9 cellular contexts compared by ENCODE assay signal in genomic region chr10:103555321-103555649, GRCh38.
DNase-seq lines count a peak whose midpoint lies in the region; ATAC-seq and TF ChIP-seq lines count a peak whose summit lies in the region.
"Had no signal": no experiment of that assay in that cellular context is flagged by ENCODE, and none has a peak within 500 bp of the region (broad histone marks: within the 10 kb centered on the region; RNA-seq: fewer than 3 reads in every experiment).

No MANE protein-coding gene starts in this region.

- peak overlapping the region; percentile 56 for H3K4me3 Mint-ChIP-seq in WTC11

- H3K9ac ChIP-seq in ES-I3 (ENCODE audit: low read depth, low read length) (peak overlapping the region; percentile 39; the same call in 1 of the 2 replicates), skeletal muscle tissue (ENCODE audit: low read depth in 1 of 3, low read length in 3 of 3) (peak overlapping the region; percentile 82 to 85 (median 84))

- H3K9me3 ChIP-seq in ES-I3 (ENCODE audit: control insufficient read depth, insufficient read depth, low read length) (no peaks in the 10 kb centered on the region), skeletal muscle tissue (ENCODE audit: control insufficient read depth in 3 of 3, low read length in 3 of 3) (no peaks in the 10 kb centered on the region)
- H3K9me3 ChIP-seq in effector memory CD4-positive, alpha-beta T cell (ENCODE audit: control insufficient read depth, low read length), result no peaks in the 10 kb centered on the region

- POLR2A ChIA-PET in WTC11 (lab: Charles Lee), result no interaction called here

- TF ChIP-seq CTCF in WTC11 (IDR thresholded peaks at IDR 0.05), result no peak

- H3K27ac ChIP-seq in skeletal muscle tissue (ENCODE audit: low read depth, low read length), result peak overlapping the region; percentile 82
- no peak overlapping the region for H3K27ac ChIP-seq in effector memory CD4-positive, alpha-beta T cell (ENCODE audit: insufficient read depth, low read length, poor library complexity, severe bottlenecking)

- DNase-seq in WTC11 (ENCODE audit: low spot score) (no peak), NCI-H2196 treated with DMSO at 0.1 percent for 48 hours (lab: John Stamatoyannopoulos, UW; ENCODE audit: unreplicated experiment) (no peak), HK-2 (ENCODE audit: unreplicated experiment) (no peak)
- no peak for DNase-seq in effector memory CD4-positive, alpha-beta T cell
- DNase-seq: NCI-H1436 treated with DMSO at 0.1 percent for 48 hours had no signal

- CTCF ChIA-PET in WTC11 (lab: Charles Lee), result interaction anchor here (1.1 to 2.7 kb wide), 5 partner anchors 9 to 131 kb away, joined by 3 to 21 read pairs (median 8); no protein-coding TSS in a partner anchor

- H3K4me1 ChIP-seq in ES-I3 (ENCODE audit: insufficient read depth, low read length) (no peaks in the 10 kb centered on the region; the same call in 1 of the 2 replicates), skeletal muscle tissue (ENCODE audit: control insufficient read depth in 3 of 3, insufficient read depth in 3 of 3, low read length in 3 of 3) (peaks cover 38 to 67% (median 51%) of the 10 kb centered on the region in 3 donors)
- no peaks in the 10 kb centered on the region for H3K4me1 ChIP-seq in effector memory CD4-positive, alpha-beta T cell (ENCODE audit: control insufficient read depth, insufficient read depth, low read length, poor library complexity, severe bottlenecking)

- H3K4me3 ChIP-seq in iPS-11a (ENCODE audit: low read depth, low read length) (peak overlapping the region; percentile 30), skeletal muscle tissue (ENCODE audit: low read length in 3 of 3) (peak overlapping the region; percentile 81 to 87 (median 84))
- H3K4me3 ChIP-seq in effector memory CD4-positive, alpha-beta T cell (ENCODE audit: insufficient read depth, low read depth, low read length, poor library complexity, severe bottlenecking), result no peak overlapping the region

- ATAC-seq in WTC11 (peak; percentile 18), GM21529 (IDR thresholded peaks at IDR 0.05; ENCODE audit: unreplicated experiment) (no peak)

- no peaks in the 10 kb centered on the region for H3K9me3 Mint-ChIP-seq in WTC11

- no peaks in the 10 kb centered on the region for H3K27me3 ChIP-seq in skeletal muscle tissue (ENCODE audit: control insufficient read depth in 3 of 3, insufficient read depth in 3 of 3, low read length in 3 of 3)
- no peaks in the 10 kb centered on the region for H3K27me3 ChIP-seq in effector memory CD4-positive, alpha-beta T cell (replicated peaks; ENCODE audit: control insufficient read depth, insufficient read depth, low read length, poor library complexity, severe bottlenecking)

- H3K36me3 ChIP-seq in ES-I3 (ENCODE audit: insufficient read depth, low read length), result no peaks in the 10 kb centered on the region
- H3K36me3 ChIP-seq in skeletal muscle tissue (ENCODE audit: control insufficient read depth in 3 of 3, insufficient read depth in 3 of 3, low read length in 3 of 3), result peaks cover 0 to 6% (median 4%) of the 10 kb centered on the region in 3 donors
- no peaks in the 10 kb centered on the region for H3K36me3 ChIP-seq in effector memory CD4-positive, alpha-beta T cell (ENCODE audit: control insufficient read depth, insufficient read depth, low read length)

- H3K4me1 Mint-ChIP-seq in WTC11, result 0 out of 2 replicates have a peak, but pooled peaks cover 3% of the 10 kb centered on the region

- H3K36me3 Mint-ChIP-seq in WTC11, result no peaks in the 10 kb centered on the region

- peaks cover 26% of the 10 kb centered on the region for H3K27me3 Mint-ChIP-seq in WTC11 (ENCODE audit: low read depth)

- no peak overlapping the region for H3K27ac Mint-ChIP-seq in WTC11

TF ChIP-seq in WTC11, 78 proteins besides CTCF, POLR2A, EP300 and RAD21:
- TF ChIP-seq ZNF416 (CRISPR knock-in tag; IDR thresholded peaks at IDR 0.05), result no peak
- TF ChIP-seq, protein P1, sequence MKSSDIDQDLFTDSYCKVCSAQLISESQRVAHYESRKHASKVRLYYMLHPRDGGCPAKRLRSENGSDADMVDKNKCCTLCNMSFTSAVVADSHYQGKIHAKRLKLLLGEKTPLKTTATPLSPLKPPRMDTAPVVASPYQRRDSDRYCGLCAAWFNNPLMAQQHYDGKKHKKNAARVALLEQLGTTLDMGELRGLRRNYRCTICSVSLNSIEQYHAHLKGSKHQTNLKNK (CRISPR knock-in tag; IDR thresholded peaks at IDR 0.05), result no peak
- TF ChIP-seq NR3C1 (CRISPR knock-in tag; conservative IDR thresholded peaks at IDR 0.05; ENCODE audit: low read depth), result no peak
- TF ChIP-seq ZNF317 (CRISPR knock-in tag; IDR thresholded peaks at IDR 0.05; ENCODE audit: borderline replicate concordance, low read depth), result no peak
- TF ChIP-seq CBFB (CRISPR knock-in tag; IDR thresholded peaks at IDR 0.05; ENCODE audit: low read depth), result no peak
- no peak for TF ChIP-seq PRRX2 (CRISPR knock-in tag; IDR thresholded peaks at IDR 0.05)
